Comparison of ENCODE assay signal across 9 cellular contexts in genomic region chr2:31812051-31812798, GRCh38.
DNase-seq lines count a peak whose midpoint lies in the region; ATAC-seq and TF ChIP-seq lines count a peak whose summit lies in the region.
"Had no signal": no experiment of that assay in that cellular context is flagged by ENCODE, and none has a peak within 500 bp of the region (broad histone marks: within the 10 kb centered on the region; RNA-seq: fewer than 3 reads in every experiment).

No MANE protein-coding gene starts in this region.

- TF ChIP-seq CTCF in GM13976 (IDR thresholded peaks at IDR 0.05; ENCODE audit: borderline replicate concordance, control extremely low read depth, extremely low read depth, insufficient read depth, missing control alignments), result no peak

- H3K4me1 Mint-ChIP-seq in activated T-helper 1 cell treated with anti-CD3 and anti-CD28 coated beads, Interleukin-12 subunit alpha, Interleukin-12 subunit beta, Interleukin-2, Interleukin-4 antibody, amounts not matched to agents 30 ng/mL and 10 ng/mL and 1 ng/mL, durations not matched to agents 14 hours and 24 hours and 36 hours (ENCODE audit: low read depth), result peaks cover 17% of the 10 kb centered on the region
- peaks cover 6 to 28% (median 19%) of the 10 kb centered on the region in 7 donors for H3K4me1 Mint-ChIP-seq in naive thymus-derived CD4-positive, alpha-beta T cell

- H3K27me3 Mint-ChIP-seq in activated T-helper 1 cell treated with anti-CD3 and anti-CD28 coated beads, Interleukin-12 subunit alpha, Interleukin-12 subunit beta, Interleukin-2, Interleukin-4 antibody, amounts not matched to agents 30 ng/mL and 10 ng/mL and 1 ng/mL, durations not matched to agents 14 hours and 24 hours and 36 hours (ENCODE audit: insufficient read depth), result no peaks in the 10 kb centered on the region
- peaks cover 0 to 2% (median 0%) of the 10 kb centered on the region in 5 donors for H3K27me3 Mint-ChIP-seq in naive thymus-derived CD4-positive, alpha-beta T cell

- H3K9me3 Mint-ChIP-seq in activated T-helper 1 cell treated with anti-CD3 and anti-CD28 coated beads, Interleukin-12 subunit alpha, Interleukin-12 subunit beta, Interleukin-2, Interleukin-4 antibody, amounts not matched to agents 30 ng/mL and 10 ng/mL and 1 ng/mL, durations not matched to agents 14 hours and 24 hours and 36 hours, result no peaks in the 10 kb centered on the region
- no peaks in the 10 kb centered on the region for H3K9me3 Mint-ChIP-seq in naive thymus-derived CD4-positive, alpha-beta T cell

- peaks cover 0 to 8% of the 10 kb centered on the region in 2 donors for H3K4me1 ChIP-seq in naive thymus-derived CD4-positive, alpha-beta T cell (ENCODE audit: control insufficient read depth in 2 of 2, insufficient read depth in 2 of 2, low read length in 2 of 2)
- H3K4me1 ChIP-seq: Peyer's patch had no signal

- CTCF ChIA-PET in naive thymus-derived CD4-positive, alpha-beta T cell (lab: Charles Lee), result no interaction called here

- H3K36me3 ChIP-seq in naive thymus-derived CD4-positive, alpha-beta T cell (ENCODE audit: control insufficient read depth in 2 of 3, insufficient read depth in 3 of 3, low read length in 3 of 3), result no peaks in the 10 kb centered on the region
- H3K36me3 ChIP-seq: Peyer's patch had no signal

- POLR2A ChIA-PET in naive thymus-derived CD4-positive, alpha-beta T cell (lab: Charles Lee), result no interaction called here

- H3K27me3 ChIP-seq in naive thymus-derived CD4-positive, alpha-beta T cell (ENCODE audit: control insufficient read depth in 2 of 2, insufficient read depth in 2 of 2, low read length in 2 of 2), result no peaks in the 10 kb centered on the region
- H3K27me3 ChIP-seq: Peyer's patch had no signal

- peaks cover 3% of the 10 kb centered on the region for H3K36me3 Mint-ChIP-seq in activated T-helper 1 cell treated with anti-CD3 and anti-CD28 coated beads, Interleukin-12 subunit alpha, Interleukin-12 subunit beta, Interleukin-2, Interleukin-4 antibody, amounts not matched to agents 30 ng/mL and 10 ng/mL and 1 ng/mL, durations not matched to agents 14 hours and 24 hours and 36 hours (ENCODE audit: low read depth)
- H3K36me3 Mint-ChIP-seq in naive thymus-derived CD4-positive, alpha-beta T cell, result peaks cover 0 to 1% (median 0%) of the 10 kb centered on the region in 5 donors

- DNase-seq in GM13976 (ENCODE audit: low spot score) (peak; percentile 74), HPDE6-E6E7 (ENCODE audit: extremely low spot score) (peak; percentile 5), NCI-H524 (lab: John Stamatoyannopoulos, UW) (no peak), NCI-H69 (lab: John Stamatoyannopoulos, UW) (no peak)
- DNase-seq in activated T-helper 1 cell treated with anti-CD3 and anti-CD28 coated beads, Interleukin-12 subunit alpha, Interleukin-12 subunit beta, Interleukin-2, Interleukin-4 antibody, amounts not matched to agents 30 ng/mL and 10 ng/mL and 1 ng/mL, durations not matched to agents 14 hours and 24 hours and 36 hours (ENCODE audit: low spot score), result peak; percentile 21
- peak in 7 of 9 donors; percentile 8 to 29 (median 23) for DNase-seq in naive thymus-derived CD4-positive, alpha-beta T cell
- DNase-seq in effector CD8-positive, alpha-beta T cell (lab: John Stamatoyannopoulos, UW), result no peak

- H3K4me3 ChIP-seq in naive thymus-derived CD4-positive, alpha-beta T cell (ENCODE audit: low read length), result no peak overlapping the region
- H3K4me3 ChIP-seq: Peyer's patch had no signal

- peak overlapping the region; percentile 76 for H3K27ac Mint-ChIP-seq in activated T-helper 1 cell treated with anti-CD3 and anti-CD28 coated beads, Interleukin-12 subunit alpha, Interleukin-12 subunit beta, Interleukin-2, Interleukin-4 antibody, amounts not matched to agents 30 ng/mL and 10 ng/mL and 1 ng/mL, durations not matched to agents 14 hours and 24 hours and 36 hours
- H3K27ac Mint-ChIP-seq in naive thymus-derived CD4-positive, alpha-beta T cell, result peak overlapping the region; percentile 38 to 89 (median 70)

- H3K27ac ChIP-seq in naive thymus-derived CD4-positive, alpha-beta T cell (ENCODE audit: low read depth, low read length), result peak overlapping the region; percentile 40

- H3K4me3 Mint-ChIP-seq in activated T-helper 1 cell treated with anti-CD3 and anti-CD28 coated beads, Interleukin-12 subunit alpha, Interleukin-12 subunit beta, Interleukin-2, Interleukin-4 antibody, amounts not matched to agents 30 ng/mL and 10 ng/mL and 1 ng/mL, durations not matched to agents 14 hours and 24 hours and 36 hours, result peak overlapping the region; percentile 28
- H3K4me3 Mint-ChIP-seq in naive thymus-derived CD4-positive, alpha-beta T cell, result peak overlapping the region; percentile 3 to 62 (median 47)

- in situ Hi-C loops in GM13976 (cut with MboI; ENCODE audit: low sequenced_read_pairs, unreplicated experiment), result no loop called here

- H3K9me3 ChIP-seq in naive thymus-derived CD4-positive, alpha-beta T cell (ENCODE audit: control insufficient read depth in 2 of 3, low read length in 3 of 3), result no peaks in the 10 kb centered on the region
- H3K9me3 ChIP-seq: Peyer's patch had no signal

- intact Hi-C loops in activated T-helper 1 cell treated with anti-CD3 and anti-CD28 coated beads, Interleukin-12 subunit alpha, Interleukin-12 subunit beta, Interleukin-2, Interleukin-4 antibody, amounts not matched to agents 30 ng/mL and 10 ng/mL and 1 ng/mL, durations not matched to agents 14 hours and 24 hours and 36 hours (cut with micrococcal nuclease), result no loop called here
- intact Hi-C loops in naive thymus-derived CD4-positive, alpha-beta T cell (cut with micrococcal nuclease), result no loop called here

- ATAC-seq in GM21526 (IDR thresholded peaks at IDR 0.05; ENCODE audit: low FRiP score, unreplicated experiment), result peak; percentile 100
- ATAC-seq in naive thymus-derived CD4-positive, alpha-beta T cell, result peak; percentile 82

Comparison
In these comparisons a context has a peak if more than half of its experiments do, and no peak if none do; other contexts are left out.
1. DNase-seq: peak in GM13976 (single experiment), HPDE6-E6E7 (single experiment), activated T-helper 1 cell treated with anti-CD3 and anti-CD28 coated beads, Interleukin-12 subunit alpha, Interleukin-12 subunit beta, Interleukin-2, Interleukin-4 antibody, amounts not matched to agents 30 ng/mL and 10 ng/mL and 1 ng/mL, durations not matched to agents 14 hours and 24 hours and 36 hours (single experiment) and naive thymus-derived CD4-positive, alpha-beta T cell (7 of 9); none in NCI-H524 (0 of 2), NCI-H69 (single experiment) and effector CD8-positive, alpha-beta T cell (single experiment).